Comparison of ENCODE assay signal across 8 cellular contexts in genomic region chr14:59123975-59124374, GRCh38.
DNase-seq lines count a peak whose midpoint lies in the region; TF ChIP-seq lines count a peak whose summit lies in the region.

No MANE protein-coding gene starts in this region.

- H3K4me2 ChIP-seq in parathyroid adenoma (ENCODE audit: low read length): no peak overlapping the region

- H3K9ac ChIP-seq in parathyroid adenoma: no peak overlapping the region

- no peak overlapping the region for H2AFZ ChIP-seq in parathyroid adenoma

- H3K9me3 ChIP-seq in parathyroid adenoma (ENCODE audit: control insufficient read depth, low read length): no peaks in the 10 kb centered on the region

- DNase-seq in NCI-H1436 (lab: John Stamatoyannopoulos, UW) (peak; percentile 18), NCI-H1436 treated with DMSO at 0.1 percent for 48 hours (lab: John Stamatoyannopoulos, UW) (no peak), NCI-H2107 treated with DMSO at 0.1 percent for 48 hours (lab: John Stamatoyannopoulos, UW; ENCODE audit: unreplicated experiment) (peak; percentile 92), dermis blood vessel endothelial cell (peak; percentile 17), NOMO-1 treated with DMSO at 0.1 percent for 48 hours (lab: John Stamatoyannopoulos, UW; ENCODE audit: unreplicated experiment) (no peak)
- no peak for DNase-seq in activated CD4-positive, alpha-beta T cell treated with anti-CD3 and anti-CD28 coated beads for 1 hour
- DNase-seq in stimulated activated naive CD4-positive, alpha-beta T cell (lab: John Stamatoyannopoulos, UW): no peak

- H3K36me3 ChIP-seq in parathyroid adenoma (ENCODE audit: control insufficient read depth, insufficient read depth, low read length): no peaks in the 10 kb centered on the region

- H3K27ac ChIP-seq in parathyroid adenoma: no peak overlapping the region

- H3K79me2 ChIP-seq in parathyroid adenoma: no peaks in the 10 kb centered on the region

- TF ChIP-seq CTCF in parathyroid adenoma (IDR thresholded peaks at IDR 0.05): peak; percentile 19

- no peak overlapping the region for H3K4me3 ChIP-seq in parathyroid adenoma (ENCODE audit: low read depth, low read length)

- peaks cover 6% of the 10 kb centered on the region for H3K4me1 ChIP-seq in parathyroid adenoma

- H3K27me3 ChIP-seq in parathyroid adenoma (ENCODE audit: control insufficient read depth, insufficient read depth, low read length): no peaks in the 10 kb centered on the region

Comparison
In these comparisons a context has a peak if more than half of its experiments do, and no peak if none do; other contexts are left out.
1. DNase-seq: peak in NCI-H1436 (single experiment), NCI-H2107 treated with DMSO at 0.1 percent for 48 hours (single experiment) and dermis blood vessel endothelial cell (single experiment); none in NCI-H1436 treated with DMSO at 0.1 percent for 48 hours (single experiment), activated CD4-positive, alpha-beta T cell treated with anti-CD3 and anti-CD28 coated beads for 1 hour (single experiment), NOMO-1 treated with DMSO at 0.1 percent for 48 hours (single experiment) and stimulated activated naive CD4-positive, alpha-beta T cell (0 of 6).